In the genomic region with DNA sequence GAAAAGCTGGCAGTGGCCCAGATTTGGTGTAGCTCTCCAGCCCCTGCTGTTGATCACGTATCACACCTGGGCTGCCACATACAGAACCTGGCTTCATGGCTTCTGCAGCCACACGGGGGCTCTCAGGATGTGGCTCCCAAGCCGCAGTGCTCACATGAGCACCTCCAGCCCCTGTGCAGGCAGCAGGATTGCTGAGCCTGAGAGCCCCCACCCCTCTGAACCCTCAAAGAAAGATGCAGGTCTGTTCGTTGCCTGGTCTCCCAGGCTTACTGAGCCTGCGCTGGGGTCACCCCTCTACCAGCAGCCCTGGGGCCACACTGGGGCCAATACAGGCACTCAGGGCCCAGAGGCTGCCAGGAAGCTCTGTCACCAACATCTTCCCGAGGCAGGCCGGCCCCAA, we compare ENCODE assay signal across 8 cellular contexts. TPM values are rescaled to one million over a fixed set of nuclear protein-coding genes. Genes with fewer than 3 reads are reported as not detected.
DNase-seq lines count a peak whose midpoint lies in the region; ATAC-seq, FAIRE-seq and TF ChIP-seq lines count a peak whose summit lies in the region.

No MANE protein-coding gene starts in this region.

- no peak for DNase-seq in GM12892 (ENCODE audit: insufficient read length)
- DNase-seq in T-helper 1 cell, result peak; percentile 26 to 75 (median 55)
- peak in 1 of 4 experiments; percentile 2 for DNase-seq in K562 (ENCODE audit: extremely low read depth in 1 of 4, low spot score in 3 of 4)
- DNase-seq in small intestine, result peak; percentile 52
- no peak for DNase-seq in globus pallidus (ENCODE audit: low spot score)
- DNase-seq in midbrain (lab: John Stamatoyannopoulos, UW), result no peak

- ATAC-seq in K562 (no peak), GM21360 (IDR thresholded peaks at IDR 0.05; ENCODE audit: unreplicated experiment) (no peak), SK-N-SH treated with all-trans-retinoic acid at 6 μM for 48 hours (no peak)

- CTCF ChIA-PET in K562 (lab: Yijun Ruan, JAX; ENCODE audit: low intra/inter-chr PET ratio), result no interaction called here

- TF ChIP-seq POLR2A in GM12892 (IDR thresholded peaks at IDR 0.05; ENCODE audit: low read depth, low read length), result no peak
- TF ChIP-seq POLR2A in K562 (conservative IDR thresholded peaks at IDR 0.05), result no peak

- 76% methylated on average over 5 of the region's 7 CpGs for WGBS in K562 (ENCODE audit: insufficient coverage, low coverage, missing lambda C conversion rate)
- 66 to 83% (median 66%) methylated on average over 7 of the region's 7 CpGs for WGBS in small intestine, 3 donors

- H3K27ac ChIP-seq in K562 (ENCODE audit: extremely low read depth, low read depth, low read length), result no peak overlapping the region
- peak overlapping the region in 1 of 2 donors; percentile 66 for H3K27ac ChIP-seq in small intestine (ENCODE audit: low read depth in 1 of 2, low read length in 1 of 2)

- intact Hi-C loops in K562 (cut with micrococcal nuclease), result no loop called here

- no peak for TF ChIP-seq RAD21 in K562 (CRISPR knock-in tag; conservative IDR thresholded peaks at IDR 0.05 in 1 of 2, IDR thresholded peaks at IDR 0.05 in 1 of 2)

- H3K27me3 ChIP-seq in K562 (ENCODE audit: control insufficient read depth in 2 of 2, insufficient read depth in 2 of 2, low read length in 2 of 2), result no peaks in the 10 kb centered on the region
- no peaks in the 10 kb centered on the region for H3K27me3 ChIP-seq in small intestine (ENCODE audit: control insufficient read depth in 2 of 2, insufficient read depth in 2 of 2, low read length in 2 of 2)

- FAIRE-seq in GM12892 (lab: Jason Lieb, UNC) (peak; percentile 70), K562 (lab: Jason Lieb, UNC) (no peak), small intestine (lab: Jason Lieb, UNC) (no peak)

- no peak overlapping the region for H3K4me2 ChIP-seq in K562 (ENCODE audit: insufficient read depth, low read length)

- H3K4me3 ChIP-seq in K562 (no peak overlapping the region), small intestine (ENCODE audit: low read depth in 1 of 2, low read length in 2 of 2) (no peak overlapping the region)

- peak overlapping the region in 1 of 2 experiments; percentile 23; a peak in 1 of 4 replicates for H3K9ac ChIP-seq in K562 (ENCODE audit: insufficient read depth in 1 of 2, low read depth in 2 of 2, low read length in 2 of 2)

- in situ Hi-C loops in K562 (cut with MboI), result no loop called here

- peaks cover 11% of the 10 kb centered on the region; the same call in 2 of the 3 replicates for H3K36me3 ChIP-seq in K562 (ENCODE audit: control insufficient read depth, insufficient read depth, low read length)
- H3K36me3 ChIP-seq in small intestine (ENCODE audit: control insufficient read depth in 2 of 2, insufficient read depth in 2 of 2, low read length in 2 of 2), result no peaks in the 10 kb centered on the region

- H2AFZ ChIP-seq in K562 (ENCODE audit: low read depth, low read length), result no peak overlapping the region

- no peak for TF ChIP-seq EP300 in K562 (IDR thresholded peaks at IDR 0.05; ENCODE audit: low read length)

- POLR2A ChIA-PET in K562 (lab: Yijun Ruan, JAX), result interaction anchor here (0.8 to 1.4 kb wide), 2 partner anchors 36 to 37 kb away, joined by 3 read pairs; no protein-coding TSS in a partner anchor

- no peaks in the 10 kb centered on the region for H3K9me3 ChIP-seq in K562 (replicated peaks; ENCODE audit: control insufficient read depth, insufficient read depth, low read depth, low read length)
- H3K9me3 ChIP-seq in small intestine (ENCODE audit: control insufficient read depth, low read depth), result no peaks in the 10 kb centered on the region

- H4K20me1 ChIP-seq in K562 (replicated peaks; ENCODE audit: control insufficient read depth, insufficient read depth, low read length), result peaks cover 4% of the 10 kb centered on the region; the same call in 1 of the 2 replicates

- H3K4me1 ChIP-seq in K562 (replicated peaks in 1 of 2; ENCODE audit: control insufficient read depth in 2 of 2, insufficient read depth in 2 of 2, low read length in 2 of 2) (peaks cover 43 to 74% of the 10 kb centered on the region in 2 experiments), small intestine (ENCODE audit: control insufficient read depth in 2 of 2, insufficient read depth in 1 of 2, low read depth in 1 of 2, low read length in 1 of 2) (no peaks in the 10 kb centered on the region)

- no peak for TF ChIP-seq CTCF in K562 (IDR thresholded peaks at IDR 0.05 in 2 of 3, conservative IDR thresholded peaks at IDR 0.05 in 1 of 3; ENCODE audit: insufficient read depth in 2 of 3, low read depth in 1 of 3, low read length in 3 of 3)

- H3K9me1 ChIP-seq in K562 (ENCODE audit: control insufficient read depth, insufficient read depth, low read length), result no peaks in the 10 kb centered on the region

- no TSS peak for BruUV-seq in K562 (replicated peaks; lab: Mats Ljungman, UMichigan)

- peaks cover 68% of the 10 kb centered on the region for H3K79me2 ChIP-seq in K562 (ENCODE audit: control insufficient read depth, insufficient read depth, low read length)

TF ChIP-seq in SK-N-SH treated with all-trans-retinoic acid at 6 μM for 48 hours, 23 proteins besides CTCF, POLR2A, EP300 and RAD21 (continues in another document):
- TF ChIP-seq ISL1 (CRISPR knock-in tag; IDR thresholded peaks at IDR 0.05) (no peak), GLIS3 (CRISPR knock-in tag; IDR thresholded peaks at IDR 0.05) (no peak), TOX (CRISPR knock-in tag; IDR thresholded peaks at IDR 0.05; ENCODE audit: borderline replicate concordance) (no peak), ZFP3 (CRISPR knock-in tag; IDR thresholded peaks at IDR 0.05) (no peak), SNAI2 (CRISPR knock-in tag; IDR thresholded peaks at IDR 0.05) (no peak)
- TF ChIP-seq, protein P1, sequence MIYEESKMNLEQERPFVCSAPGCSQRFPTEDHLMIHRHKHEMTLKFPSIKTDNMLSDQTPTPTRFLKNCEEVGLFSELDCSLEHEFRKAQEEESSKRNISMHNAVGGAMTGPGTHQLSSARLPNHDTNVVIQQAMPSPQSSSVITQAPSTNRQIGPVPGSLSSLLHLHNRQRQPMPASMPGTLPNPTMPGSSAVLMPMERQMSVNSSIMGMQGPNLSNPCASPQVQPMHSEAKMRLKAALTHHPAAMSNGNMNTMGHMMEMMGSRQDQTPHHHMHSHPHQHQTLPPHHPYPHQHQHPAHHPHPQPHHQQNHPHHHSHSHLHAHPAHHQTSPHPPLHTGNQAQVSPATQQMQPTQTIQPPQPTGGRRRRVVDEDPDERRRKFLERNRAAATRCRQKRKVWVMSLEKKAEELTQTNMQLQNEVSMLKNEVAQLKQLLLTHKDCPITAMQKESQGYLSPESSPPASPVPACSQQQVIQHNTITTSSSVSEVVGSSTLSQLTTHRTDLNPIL (CRISPR knock-in tag; IDR thresholded peaks at IDR 0.05; ENCODE audit: low read depth), result no peak

RNA-seq across cellular contexts. Expression of gene PLEKHF1, which starts 2.7 kb away (rescaled TPM):
- polyA plus RNA-seq in GM12892 (2012; ENCODE audit: missing spikeins), result 2.5 TPM
- total RNA-seq in K562 (2011; cell fraction: chromatin; rRNA removed; ENCODE audit: low replicate concordance), result 3.5 and 12.3 TPM in 2 replicates
- 17.3 and 17.5 TPM in 2 replicates for total RNA-seq in K562 (2011; cell fraction: nucleolus; rRNA removed)
- total RNA-seq in K562 (2011; cell fraction: nucleoplasm; rRNA removed), result 7.9 and 9.0 TPM in 2 replicates
- total RNA-seq in K562 (2014; rRNA removed) (13.4 and 18.5 TPM in 2 replicates), K562 (2014; rRNA removed; fragmentation: Illumina TruSeq; extraction: Trizol) (1.2 TPM in 2 replicates), K562 (2015; rRNA removed; fragmentation: Illumina TruSeq; extraction: Trizol) (5.0 and 5.6 TPM in 2 replicates), K562 (2021) (12.7 and 15.1 TPM in 2 replicates)
- polyA plus RNA-seq in K562 (2011; rRNA removed) (2.9 and 5.2 TPM in 2 replicates), K562 (2014; fragmentation: Illumina TruSeq; extraction: Trizol) (2.3 and 4.6 TPM in 2 replicates), K562 (2014; fragmentation: Nextera tagmentation; extraction: Ambion mirVana) (under 1 TPM in 1 of 2 experiments, not detected in 1; 0.07 TPM), K562 (2014; rRNA removed) (11.0 and 12.0 TPM in 2 replicates), small intestine (10 to 100 TPM in 2 of 3 donors, 1 to 10 TPM in 1; 2.2 to 12.2 (median 12.0) TPM)
- polyA plus RNA-seq in K562 (2011; cell fraction: cytosol; rRNA removed), result 6.8 and 18.1 TPM in 2 replicates
- polyA plus RNA-seq in K562 (2011; cell fraction: nucleus; rRNA removed), result 5.6 and 9.4 TPM in 2 replicates
- polyA plus RNA-seq in K562 (2012), result 9.9 and 29.3 TPM in 2 replicates
- 1.9 and 2.0 TPM in 2 replicates for polyA minus RNA-seq in K562 (2011; rRNA and poly(A)+ RNA removed)
- polyA minus RNA-seq in K562 (2011; cell fraction: cytosol; rRNA and poly(A)+ RNA removed), result 5.2 and 6.2 TPM in 2 replicates
- polyA minus RNA-seq in K562 (2011; cell fraction: nucleus; rRNA and poly(A)+ RNA removed), result 6.5 and 7.6 TPM in 2 replicates

RNA-seq across cellular contexts. Expression of gene C19orf12, which starts 47.1 kb away (rescaled TPM):
- polyA plus RNA-seq in GM12892 (2012; ENCODE audit: missing spikeins), result 13.4 TPM
- total RNA-seq in K562 (2011; cell fraction: chromatin; rRNA removed; ENCODE audit: low replicate concordance), result 15.4 and 23.3 TPM in 2 replicates
- 12.6 and 12.8 TPM in 2 replicates for total RNA-seq in K562 (2011; cell fraction: nucleolus; rRNA removed)
- total RNA-seq in K562 (2011; cell fraction: nucleoplasm; rRNA removed), result 14.1 and 15.2 TPM in 2 replicates
- 10.2 and 13.1 TPM in 2 replicates for total RNA-seq in K562 (2014; rRNA removed)
- 6.8 TPM in 2 replicates for total RNA-seq in K562 (2014; rRNA removed; fragmentation: Illumina TruSeq; extraction: Trizol)
- 10.1 and 11.3 TPM in 2 replicates for total RNA-seq in K562 (2015; rRNA removed; fragmentation: Illumina TruSeq; extraction: Trizol)
- 11.7 and 14.5 TPM in 2 replicates for total RNA-seq in K562 (2021)
- polyA plus RNA-seq in K562 (2011; rRNA removed), result 10.3 and 12.9 TPM in 2 replicates
- 9.3 and 14.0 TPM in 2 replicates for polyA plus RNA-seq in K562 (2011; cell fraction: cytosol; rRNA removed)
- 11.9 and 16.5 TPM in 2 replicates for polyA plus RNA-seq in K562 (2011; cell fraction: nucleus; rRNA removed)
- 11.1 and 15.6 TPM in 2 replicates for polyA plus RNA-seq in K562 (2012)
- polyA plus RNA-seq in K562 (2014; fragmentation: Illumina TruSeq; extraction: Trizol), result 9.8 and 11.4 TPM in 2 replicates
- polyA plus RNA-seq in K562 (2014; fragmentation: Nextera tagmentation; extraction: Ambion mirVana), result 1 to 10 TPM; 1.9 to 2.8 TPM
- polyA plus RNA-seq in K562 (2014; rRNA removed), result 13.1 and 16.5 TPM in 2 replicates
- 3.7 and 4.0 TPM in 2 replicates for polyA minus RNA-seq in K562 (2011; rRNA and poly(A)+ RNA removed)
- 2.9 and 4.1 TPM in 2 replicates for polyA minus RNA-seq in K562 (2011; cell fraction: cytosol; rRNA and poly(A)+ RNA removed)
- 3.2 and 3.6 TPM in 2 replicates for polyA minus RNA-seq in K562 (2011; cell fraction: nucleus; rRNA and poly(A)+ RNA removed)
- 10 to 100 TPM; 19.0 to 26.2 (median 20.0) TPM for polyA plus RNA-seq in small intestine

Comparison
In these comparisons a context has a peak if more than half of its experiments do, and no peak if none do; other contexts are left out.
1. DNase-seq: peak in T-helper 1 cell (5 of 5) and small intestine (single experiment); none in GM12892 (single experiment), globus pallidus (single experiment) and midbrain (single experiment).